12 cellular contexts compared by ENCODE assay signal in the genomic region with DNA sequence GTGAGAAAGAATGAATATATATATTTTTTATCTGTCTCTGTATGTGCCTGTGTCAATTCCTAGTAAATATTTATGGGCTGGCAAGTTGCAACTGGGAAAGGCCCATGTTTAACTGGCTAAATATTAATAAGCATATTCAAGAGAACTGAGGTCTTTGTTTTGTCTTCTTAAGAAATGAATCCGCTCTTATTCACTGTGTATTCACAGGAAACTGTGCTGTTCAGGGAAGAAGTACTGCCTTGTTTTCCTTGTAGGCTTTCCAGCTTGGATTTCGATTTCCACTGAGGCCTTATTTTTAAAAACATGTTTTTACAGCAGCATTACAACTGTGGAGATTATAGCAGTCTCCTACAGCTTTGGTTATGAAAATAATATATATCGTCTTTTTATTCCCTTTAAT.
DNase-seq lines count a peak whose midpoint lies in the region; ATAC-seq and TF ChIP-seq lines count a peak whose summit lies in the region.
"Had no signal": no experiment of that assay in that cellular context is flagged by ENCODE, and none has a peak within 500 bp of the region (broad histone marks: within the 10 kb centered on the region; RNA-seq: fewer than 3 reads in every experiment).

No MANE protein-coding gene starts in this region.

- no peaks in the 10 kb centered on the region for H3K27me3 ChIP-seq in RWPE2 (ENCODE audit: insufficient read depth, poor library complexity, severe bottlenecking)
- no peaks in the 10 kb centered on the region for H3K27me3 ChIP-seq in dorsolateral prefrontal cortex
- H3K27me3 ChIP-seq in thymus (ENCODE audit: control insufficient read depth, insufficient read depth): no peaks in the 10 kb centered on the region

- WGBS in thymus: 88% methylated on average over 3 of the region's 3 CpGs

- H3K4me1 ChIP-seq in RWPE2 (ENCODE audit: insufficient read depth, poor library complexity, severe bottlenecking) (peaks cover 61% of the 10 kb centered on the region), thymus (ENCODE audit: control insufficient read depth, insufficient read depth, low read length) (no peaks in the 10 kb centered on the region)

- H3K4me3 ChIP-seq in RWPE2 (ENCODE audit: severe bottlenecking) (no peak overlapping the region), dorsolateral prefrontal cortex (peak overlapping the region in 1 of 59 donors; percentile 12), thymus (ENCODE audit: low read length) (no peak overlapping the region)

- H3K9me3 ChIP-seq in RWPE2 (ENCODE audit: severe bottlenecking): no peaks in the 10 kb centered on the region
- no peaks in the 10 kb centered on the region for H3K9me3 ChIP-seq in thymus (ENCODE audit: control insufficient read depth)

- no peak for TF ChIP-seq CTCF in RWPE2 (IDR thresholded peaks at IDR 0.05; ENCODE audit: poor library complexity, severe bottlenecking)
- no peak for TF ChIP-seq CTCF in dorsolateral prefrontal cortex (IDR thresholded peaks at IDR 0.05 in 54 of 56, conservative IDR thresholded peaks at IDR 0.05 in 2 of 56; ENCODE audit: low read depth in 1 of 56, partially characterized antibody in 56 of 56)

- peak overlapping the region; percentile 95 for H3K27ac ChIP-seq in RWPE2 (ENCODE audit: poor library complexity, severe bottlenecking)
- peak overlapping the region in 57 of 59 donors; percentile 11 to 94 (median 74) for H3K27ac ChIP-seq in dorsolateral prefrontal cortex
- H3K27ac ChIP-seq in thymus (ENCODE audit: low read depth): peak overlapping the region; percentile 20

- no peaks in the 10 kb centered on the region for H3K36me3 ChIP-seq in RWPE2 (ENCODE audit: low read depth)
- no peaks in the 10 kb centered on the region for H3K36me3 ChIP-seq in thymus (ENCODE audit: control insufficient read depth, insufficient read depth)

- ATAC-seq in RWPE2 (ENCODE audit: low read depth) (no peak), GM19395 (IDR thresholded peaks at IDR 0.05; ENCODE audit: unreplicated experiment) (no peak)
- ATAC-seq: stimulated activated effector memory CD8-positive, alpha-beta T cell treated with anti-CD3 and anti-CD28 coated beads, Interleukin-12 subunit alpha, Interleukin-12 subunit beta, amount 100 ng/mL, for 72 hours had no signal

- intact Hi-C loops in dorsolateral prefrontal cortex (cut with DNase I): no loop called here

- DNase-seq in RWPE2 (ENCODE audit: low spot score) (no peak), dorsolateral prefrontal cortex (no peak), medulla oblongata (ENCODE audit: extremely low spot score) (peak; percentile 65), NCI-H2196 treated with DMSO at 0.1 percent for 48 hours (lab: John Stamatoyannopoulos, UW; ENCODE audit: unreplicated experiment) (no peak), DMS 273 treated with DMSO at 0.1 percent for 48 hours (lab: John Stamatoyannopoulos, UW) (no peak)
- DNase-seq: activated naive CD4-positive, alpha-beta T cell; cerebellar nuclear complex; NCI-H1930; stimulated activated CD4-positive, alpha-beta T cell treated with anti-CD3 and anti-CD28 coated beads, Interleukin-4, amount 100 ng/mL, for 24 hours had no signal

Comparison
In these comparisons a context has a peak if more than half of its experiments do, and no peak if none do; other contexts are left out.
1. H3K27ac ChIP-seq: peak in every context shown above with its lines; median percentile 95 in RWPE2; 74 in dorsolateral prefrontal cortex; 20 in thymus.